28 cellular contexts compared by ENCODE assay signal in genomic region chr5:79931866-79932265, GRCh38.
"Had no signal": no experiment of that assay in that cellular context is flagged by ENCODE, and none has a peak within 500 bp of the region (broad histone marks: within the 10 kb centered on the region; RNA-seq: fewer than 3 reads in every experiment).

No MANE protein-coding gene starts in this region.

- FAIRE-seq: TTC549 had no signal

- H3K27ac ChIP-seq: ascending aorta, VCaP had no signal

- DNase-seq: activated B cell treated with CpG ODN at 0.5 μM for 24 hours; activated CD4-positive, alpha-beta memory T cell treated with anti-CD3 and anti-CD28 coated beads for 36 hours; activated CD4-positive, alpha-beta T cell treated with anti-CD3 and anti-CD28 coated beads for 4 hours; activated CD4-positive, alpha-beta T cell treated with anti-CD3 and anti-CD28 coated beads, Interleukin-2, amount 10 ng/mL, durations not matched to agents 24 days and 14 days; activated CD4-positive, alpha-beta T cell treated with anti-CD3 and anti-CD28 coated beads, Interleukin-2, amount 50 U/mL, for 1 hour; activated CD4-positive, alpha-beta T cell treated with anti-CD3 and anti-CD28 coated beads, Interleukin-2, amount 50 U/mL, for 4 hours; activated CD4-positive, CD25-positive, alpha-beta regulatory T cell treated with anti-CD3 and anti-CD28 coated beads, Interleukin-2, amount 50 U/mL, for 72 hours; activated CD8-positive, alpha-beta memory T cell treated with anti-CD3 and anti-CD28 coated beads, Interleukin-2, amount 50 U/mL, for 4 hours; activated CD8-positive, alpha-beta T cell treated with anti-CD3 and anti-CD28 coated beads for 36 hours; activated effector memory CD4-positive, alpha-beta T cell treated with anti-CD3 and anti-CD28 coated beads, Interleukin-2, amount 50 U/mL, for 16 hours; activated naive CD4-positive, alpha-beta T cell treated with anti-CD3 and anti-CD28 coated beads, Interleukin-2, amount 10 ng/mL, durations not matched to agents 7 days and 5 days; activated naive CD4-positive, alpha-beta T cell treated with Interleukin-2 at 50 U/mL for 16 hours; activated naive CD8-positive, alpha-beta T cell treated with anti-CD3 and anti-CD28 coated beads, Interleukin-2, amount 10 ng/mL, durations not matched to agents 7 days and 5 days; activated naive CD8-positive, alpha-beta T cell treated with anti-CD3 and anti-CD28 coated beads, Interleukin-2, amount 50 U/mL, for 24 hours; activated T-cell treated with anti-CD3 and anti-CD28 coated beads for 4 hours; activated T-cell treated with anti-CD3 and anti-CD28 coated beads, Interleukin-2, amount 50 U/mL, for 1 hour; activated T-cell treated with anti-CD3 and anti-CD28 coated beads, Interleukin-2, amount 50 U/mL, for 4 hours; activated T-cell treated with anti-CD3 and anti-CD28 coated beads, Interleukin-2, amount 50 U/mL, for 72 hours; amygdala; anterior cingulate cortex; cerebellar nuclear complex; T-cell; T-helper 17 cell; T-helper 9 cell had no signal

- ATAC-seq: activated CD8-positive, alpha-beta T cell treated with anti-CD3 and anti-CD28 coated beads for 36 hours; activated naive CD8-positive, alpha-beta T cell treated with anti-CD3 and anti-CD28 coated beads, Interleukin-2, amount 50 U/mL, for 24 hours; activated T-cell treated with anti-CD3 and anti-CD28 coated beads, Interleukin-2, amount 50 U/mL, for 4 hours; activated T-cell treated with anti-CD3 and anti-CD28 coated beads, Interleukin-2, amount 50 U/mL, for 72 hours; activated T-helper 17 cell treated with anti-CD3 and anti-CD28 coated beads, Interleukin-2, amount 50 U/mL, for 72 hours; T-cell; T-helper 17 cell had no signal

- H3K4me1 ChIP-seq: ascending aorta had no signal

- H3K4me3 ChIP-seq: ascending aorta had no signal

- H3K36me3 ChIP-seq: ascending aorta had no signal

- H3K9me3 ChIP-seq: ascending aorta had no signal

- H3K27me3 ChIP-seq: ascending aorta had no signal
